Comparison of ENCODE assay signal across 8 cellular contexts in genomic region chrX:1452497-1453389, GRCh38. TPM values are rescaled to one million over a fixed set of nuclear protein-coding genes. Genes with fewer than 3 reads are reported as not detected.
DNase-seq lines count a peak whose midpoint lies in the region; ATAC-seq, FAIRE-seq and TF ChIP-seq lines count a peak whose summit lies in the region.

TSS of gene ASMTL (minus strand) at chrX:1452909. CDS start at chrX:1452840, 69 bp downstream.

- H3K27me3 Mint-ChIP-seq in WTC11 (ENCODE audit: low read depth), result no peaks in the 10 kb centered on the region

- H3K36me3 Mint-ChIP-seq in WTC11, result peaks cover 24% of the 10 kb centered on the region

- H3K36me3 ChIP-seq in left lung, result no peaks in the 10 kb centered on the region

- no peaks in the 10 kb centered on the region for H3K4me1 Mint-ChIP-seq in WTC11

- ATAC-seq in HG03342 (IDR thresholded peaks at IDR 0.05; ENCODE audit: unreplicated experiment) (peak; percentile 62), WTC11 (peak; percentile 91), left lung (peak; percentile 93)

- H3K9me3 ChIP-seq in left lung, result peaks cover 0 to 3% of the 10 kb centered on the region in 2 donors

- peak; percentile 100 for DNase-seq in activated naive CD4-positive, alpha-beta T cell treated with Interleukin-2 at 50 U/mL for 16 hours
- no peak for DNase-seq in activated naive CD4-positive, alpha-beta T cell (lab: John Stamatoyannopoulos, UW)
- DNase-seq in WTC11 (ENCODE audit: low spot score), result peak; percentile 100
- DNase-seq in left lung, result peak; percentile 100
- DNase-seq in stimulated activated CD4-positive, alpha-beta T cell treated with anti-CD3 and anti-CD28 coated beads, Interleukin-4, amount 100 ng/mL, for 24 hours, result peak; percentile 100
- no peak for DNase-seq in DMS79 treated with DMSO at 0.1 percent for 48 hours (lab: John Stamatoyannopoulos, UW)

- peak; percentile 51 for FAIRE-seq in colon (lab: Jason Lieb, UNC)

- peak within 1 kb of the TSS; percentile 83 for H3K4me3 Mint-ChIP-seq in WTC11

- POLR2A ChIA-PET in WTC11 (lab: Charles Lee), result no interaction called here

- 0 out of 2 replicates have a peak within 1 kb of the TSS, but pooled peaks have one; percentile 63 for H3K27ac Mint-ChIP-seq in WTC11

- TF ChIP-seq CTCF in WTC11 (IDR thresholded peaks at IDR 0.05) (no peak), left lung (IDR thresholded peaks at IDR 0.05) (no peak)

- peak within 1 kb of the TSS in 1 of 2 donors; percentile 86 for H3K27ac ChIP-seq in left lung

- H3K27me3 ChIP-seq in left lung, result no peaks in the 10 kb centered on the region

- peak within 1 kb of the TSS; percentile 61 for H3K4me3 ChIP-seq in left lung

- intact Hi-C loops in left lung (cut with DNase I), result loop anchor here in 1 of 2 donors (10.0 kb wide), 1 partner anchor 122 kb away; no protein-coding TSS in a partner anchor

- CTCF ChIA-PET in WTC11 (lab: Charles Lee), result no interaction called here

- H3K4me1 ChIP-seq in left lung, result peaks cover 0 to 12% of the 10 kb centered on the region in 2 donors

- H3K9me3 Mint-ChIP-seq in WTC11, result peaks cover 23% of the 10 kb centered on the region

TF ChIP-seq in WTC11, 78 proteins besides CTCF, POLR2A, EP300 and RAD21 (continues in another document):
- TF ChIP-seq TCF7 (CRISPR knock-in tag; IDR thresholded peaks at IDR 0.05; ENCODE audit: low read depth) (0 out of 2 replicates have a peak, but pooled peaks have one; percentile 67), GRHL2 (CRISPR knock-in tag; IDR thresholded peaks at IDR 0.05; ENCODE audit: insufficient replicate concordance, severe bottlenecking) (no peak), EMX1 (CRISPR knock-in tag; IDR thresholded peaks at IDR 0.05) (no peak), ZNF423 (CRISPR knock-in tag; IDR thresholded peaks at IDR 0.05) (no peak), NR2C2 (CRISPR knock-in tag; IDR thresholded peaks at IDR 0.05) (peak; percentile 82), ATF2 (CRISPR knock-in tag; IDR thresholded peaks at IDR 0.05; ENCODE audit: borderline replicate concordance, low read depth) (no peak), ARID4B (CRISPR knock-in tag; IDR thresholded peaks at IDR 0.05; ENCODE audit: borderline replicate concordance) (peak; percentile 84), TEAD1 (CRISPR knock-in tag; IDR thresholded peaks at IDR 0.05) (peak; percentile 80), CREB1 (CRISPR knock-in tag; IDR thresholded peaks at IDR 0.05) (0 out of 2 replicates have a peak, but pooled peaks have one; percentile 46), ZNF281 (CRISPR knock-in tag; IDR thresholded peaks at IDR 0.05) (peak; percentile 92), ATF6 (CRISPR knock-in tag; IDR thresholded peaks at IDR 0.05) (no peak), ETV6 (CRISPR knock-in tag; IDR thresholded peaks at IDR 0.05) (no peak), ZSCAN18 (CRISPR knock-in tag; IDR thresholded peaks at IDR 0.05) (no peak), SOX15 (CRISPR knock-in tag; IDR thresholded peaks at IDR 0.05) (no peak), ATF3 (CRISPR knock-in tag; conservative IDR thresholded peaks at IDR 0.05) (no peak), TP53 (CRISPR knock-in tag; IDR thresholded peaks at IDR 0.05) (no peak; the same call in 1 of the 2 replicates)

RNA-seq across cellular contexts. Expression of gene ASMTL, which starts in this region (rescaled TPM):
- total RNA-seq in WTC11 (2021) (70.6 to 88.2 TPM (median 83.1 TPM) in 3 replicates), left lung (10 to 100 TPM; 18.6 to 19.6 TPM)

Comparison
In these comparisons a context has a peak if more than half of its experiments do, and no peak if none do; other contexts are left out.
1. DNase-seq: peak in activated naive CD4-positive, alpha-beta T cell treated with Interleukin-2 at 50 U/mL for 16 hours (single experiment), WTC11 (single experiment), left lung (2 of 2) and stimulated activated CD4-positive, alpha-beta T cell treated with anti-CD3 and anti-CD28 coated beads, Interleukin-4, amount 100 ng/mL, for 24 hours (single experiment); none in activated naive CD4-positive, alpha-beta T cell (0 of 4) and DMS79 treated with DMSO at 0.1 percent for 48 hours (single experiment).
2. Peak in every context shown above with its lines, with median percentiles within 50 percentile points of each other: ATAC-seq.